ENCODE assay signal across 1 cellular context in genomic region chr2:234595829-234596228, GRCh38.
TF ChIP-seq lines count a peak whose summit lies in the region.

No MANE protein-coding gene starts in this region.

TF ChIP-seq in H1, 55 proteins besides CTCF, POLR2A, EP300 and RAD21:
- TF ChIP-seq FOSL1 (IDR thresholded peaks at IDR 0.05; ENCODE audit: insufficient read depth, low read depth, low read length), result no peak
- no peak for TF ChIP-seq HDAC6 (IDR thresholded peaks at IDR 0.05; ENCODE audit: low read depth, low read length)
- TF ChIP-seq ASH2L (IDR thresholded peaks at IDR 0.05; ENCODE audit: low read length), result no peak
- TF ChIP-seq SIN3A (conservative IDR thresholded peaks at IDR 0.05 in 1 of 2, IDR thresholded peaks at IDR 0.05 in 1 of 2; ENCODE audit: low read depth in 1 of 2, low read length in 2 of 2), result no peak
- TF ChIP-seq GTF2F1 (IDR thresholded peaks at IDR 0.05; ENCODE audit: borderline replicate concordance, low read depth, low read length), result no peak
- no peak for TF ChIP-seq CHD7 (IDR thresholded peaks at IDR 0.05; ENCODE audit: insufficient replicate concordance, low read length)
- no peak for TF ChIP-seq MAX (IDR thresholded peaks at IDR 0.05)
- TF ChIP-seq ZNF274 (IDR thresholded peaks at IDR 0.05; ENCODE audit: borderline replicate concordance, extremely low read depth, low read length), result no peak
- no peak for TF ChIP-seq SRF (IDR thresholded peaks at IDR 0.05; ENCODE audit: low read depth, low read length)
